In the genomic region with DNA sequence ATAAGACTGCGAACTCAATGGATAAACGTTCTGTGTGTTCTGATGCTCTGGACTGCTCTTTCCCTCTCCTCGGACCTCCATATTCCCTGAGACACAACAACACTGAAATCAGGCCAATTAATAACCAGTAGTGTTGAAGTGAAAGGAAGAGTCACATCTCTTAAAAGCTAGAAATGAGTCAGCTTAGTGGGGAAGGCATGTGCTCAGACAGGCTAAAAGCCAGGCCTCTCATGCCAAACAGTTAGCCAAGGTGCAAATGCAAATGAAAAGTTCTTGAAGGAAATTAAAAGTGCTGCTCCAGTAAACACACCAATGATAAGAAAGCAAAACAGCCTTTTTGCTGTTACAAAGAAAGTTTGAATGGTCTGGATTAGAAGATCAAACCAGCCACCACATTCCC, we compare ENCODE assay signal across 9 cellular contexts. TPM values are rescaled to one million over a fixed set of nuclear protein-coding genes. Genes with fewer than 3 reads are reported as not detected.
DNase-seq lines count a peak whose midpoint lies in the region; ATAC-seq and TF ChIP-seq lines count a peak whose summit lies in the region.
"Had no signal": no experiment of that assay in that cellular context is flagged by ENCODE, and none has a peak within 500 bp of the region (broad histone marks: within the 10 kb centered on the region; RNA-seq: fewer than 3 reads in every experiment).

No MANE protein-coding gene starts in this region.

- POLR2A ChIA-PET in AG04450 (lab: Yijun Ruan, JAX), result interaction anchor here (0.8 to 1.3 kb wide), 2 partner anchors 19 to 51 kb away, joined by 3 read pairs; no protein-coding TSS in a partner anchor

- peak overlapping the region; percentile 39 for H3K27ac ChIP-seq in AG04450 (ENCODE audit: low read depth, low read length)

- peaks cover 5% of the 10 kb centered on the region for H3K27me3 Mint-ChIP-seq in nephron progenitor cell (ENCODE audit: low read depth, poor library complexity)
- H3K27me3 Mint-ChIP-seq: CD4-positive, CD25-positive, alpha-beta regulatory T cell had no signal

- H3K27ac Mint-ChIP-seq in nephron progenitor cell, result no peak overlapping the region
- H3K27ac Mint-ChIP-seq: CD4-positive, CD25-positive, alpha-beta regulatory T cell had no signal

- peaks cover 9% of the 10 kb centered on the region for H3K9me3 Mint-ChIP-seq in nephron progenitor cell

- DNase-seq in AG04450 (ENCODE audit: low read depth, low spot score) (no peak), fibroblast of pulmonary artery (ENCODE audit: low read depth) (peak; percentile 64), pons (ENCODE audit: low spot score) (no peak), nephron progenitor cell (no peak), NCI-H1105 treated with DMSO at 0.1 percent for 48 hours (lab: John Stamatoyannopoulos, UW) (no peak), posterior vena cava (ENCODE audit: low spot score) (no peak)
- DNase-seq: CD4-positive, CD25-positive, alpha-beta regulatory T cell had no signal

- TF ChIP-seq CTCF in AG04450 (IDR thresholded peaks at IDR 0.05; ENCODE audit: low read depth, low read length) (no peak), fibroblast of pulmonary artery (IDR thresholded peaks at IDR 0.05; ENCODE audit: low read length, missing control alignments) (no peak), nephron progenitor cell (IDR thresholded peaks at IDR 0.05) (no peak)

- ATAC-seq in GM19463 (IDR thresholded peaks at IDR 0.05; ENCODE audit: unreplicated experiment) (peak; percentile 100), HG03432 (IDR thresholded peaks at IDR 0.05; ENCODE audit: unreplicated experiment) (peak; percentile 99)

- CTCF ChIA-PET in AG04450 (lab: Charles Lee), result interaction anchor here (1.6 kb wide), 1 partner anchor 267 kb away, joined by 6 read pairs; no protein-coding TSS in a partner anchor

- H3K4me3 Mint-ChIP-seq in nephron progenitor cell, result no peak overlapping the region
- H3K4me3 Mint-ChIP-seq: CD4-positive, CD25-positive, alpha-beta regulatory T cell had no signal

- H3K4me1 Mint-ChIP-seq in nephron progenitor cell, result peaks cover 21% of the 10 kb centered on the region

- intact Hi-C loops in posterior vena cava (cut with DNase I), result no loop called here

- H3K4me3 ChIP-seq in AG04450 (ENCODE audit: low read depth, low read length) (no peak overlapping the region), fibroblast of pulmonary artery (replicated peaks; ENCODE audit: low read depth, low read length) (no peak overlapping the region)

- peaks cover 24% of the 10 kb centered on the region for H3K36me3 Mint-ChIP-seq in nephron progenitor cell (ENCODE audit: low read depth)
- H3K36me3 Mint-ChIP-seq: CD4-positive, CD25-positive, alpha-beta regulatory T cell had no signal

- H3K27me3 ChIP-seq in AG04450 (ENCODE audit: control insufficient read depth, insufficient read depth, low read length), result no peaks in the 10 kb centered on the region

- no peaks in the 10 kb centered on the region; the same call in 1 of the 2 replicates for H3K9me3 ChIP-seq in AG04450 (ENCODE audit: control insufficient read depth, insufficient read depth, low read length)

RNA-seq across cellular contexts. Expression of a gene that starts 29.3 kb away (rescaled TPM):
- 121 and 131 TPM in 2 replicates for polyA plus RNA-seq in AG04450 (2011; rRNA removed)
- 326 and 376 TPM in 2 replicates for polyA minus RNA-seq in AG04450 (2011; rRNA and poly(A)+ RNA removed)
- total RNA-seq in posterior vena cava, result 10 to 100 TPM; 64.8 to 69.3 TPM
- polyA plus RNA-seq: CD4-positive, CD25-positive, alpha-beta regulatory T cell had no signal
